Comparison of ENCODE assay signal across 22 cellular contexts in genomic region chr20:58605292-58606065, GRCh38.
"Had no signal": no experiment of that assay in that cellular context is flagged by ENCODE, and none has a peak within 500 bp of the region (broad histone marks: within the 10 kb centered on the region; RNA-seq: fewer than 3 reads in every experiment).

No MANE protein-coding gene starts in this region.

- H3K9me3 ChIP-seq: colonic mucosa, esophagus squamous epithelium, gastroesophageal sphincter, neutrophil, thoracic aorta, transverse colon had no signal

- H3K36me3 ChIP-seq: colonic mucosa, esophagus squamous epithelium, gastroesophageal sphincter, neutrophil, stomach, thoracic aorta, transverse colon had no signal

- H3K4me3 ChIP-seq: colonic mucosa, esophagus squamous epithelium, gastroesophageal sphincter, hepatocyte, lung, stomach, thoracic aorta, transverse colon had no signal

- ATAC-seq: left cardiac atrium; left ventricle myocardium superior; natural killer cell treated with Interleukin-12 subunit alpha and Interleukin-12 subunit beta and Interleukin-15 and Interleukin-18, amount 100 ng/mL, for 72 hours; right cardiac atrium had no signal

- H3K27me3 ChIP-seq: colonic mucosa, gastroesophageal sphincter, hepatocyte, neutrophil, transverse colon had no signal

- H3K4me2 ChIP-seq: hepatocyte had no signal

- H3K27ac ChIP-seq: colonic mucosa, esophagus squamous epithelium, hepatocyte, neutrophil, stomach, thoracic aorta had no signal

- H3K4me1 ChIP-seq: colonic mucosa had no signal

- DNase-seq: colonic mucosa; dermis blood vessel endothelial cell; esophagus squamous epithelium; foreskin fibroblast; kidney; left cardiac atrium; left ventricle myocardium superior; mesenchymal stem cell; midbrain; right cardiac atrium; small intestine; stimulated activated CD4-positive, alpha-beta T cell treated with anti-CD3 and anti-CD28 coated beads, Interleukin-12 subunit alpha, Interleukin-12 subunit beta, amount 100 ng/mL, for 4 hours; stimulated activated naive CD4-positive, alpha-beta T cell; stomach; substantia nigra; transverse colon had no signal

- FAIRE-seq: kidney, small intestine had no signal

- H3K79me2 ChIP-seq: hepatocyte had no signal

- H2AFZ ChIP-seq: hepatocyte had no signal
